In genomic region chr16:81265658-81266451, GRCh38 we compare ENCODE assay signal across 15 cellular contexts. TPM values are rescaled to one million over a fixed set of nuclear protein-coding genes. Genes with fewer than 3 reads are reported as not detected.
DNase-seq lines count a peak whose midpoint lies in the region; ATAC-seq and TF ChIP-seq lines count a peak whose summit lies in the region.
"Had no signal": no experiment of that assay in that cellular context is flagged by ENCODE, and none has a peak within 500 bp of the region (broad histone marks: within the 10 kb centered on the region; RNA-seq: fewer than 3 reads in every experiment).

No MANE protein-coding gene starts in this region.

- no peaks in the 10 kb centered on the region for H3K36me3 ChIP-seq in PC-3 (ENCODE audit: low read depth, low read length)
- H3K36me3 ChIP-seq in tibial artery, result no peaks in the 10 kb centered on the region
- no peaks in the 10 kb centered on the region for H3K36me3 ChIP-seq in WERI-Rb-1

- no peaks in the 10 kb centered on the region for H3K27me3 ChIP-seq in PC-3 (ENCODE audit: low read length)
- H3K27me3 ChIP-seq in tibial artery, result no peaks in the 10 kb centered on the region
- no peaks in the 10 kb centered on the region for H3K27me3 ChIP-seq in WERI-Rb-1 (ENCODE audit: insufficient read depth, low read depth, severe bottlenecking)

- no peaks in the 10 kb centered on the region for H3K79me2 ChIP-seq in PC-3 (ENCODE audit: low read length)

- H3K27ac ChIP-seq in PC-3 (ENCODE audit: low read length), result peak overlapping the region; percentile 57
- H3K27ac ChIP-seq in tibial artery, result no peak overlapping the region
- H3K27ac ChIP-seq in WERI-Rb-1, result no peak overlapping the region
- H3K27ac ChIP-seq: VCaP had no signal

- H3K4me1 ChIP-seq in PC-3 (ENCODE audit: insufficient read depth, low read length), result peaks cover 14% of the 10 kb centered on the region
- H3K4me1 ChIP-seq in tibial artery, result peaks cover 0 to 8% (median 6%) of the 10 kb centered on the region in 4 donors

- CTCF ChIA-PET in PC-3 (lab: Charles Lee), result no interaction called here

- peak; percentile 33 for ATAC-seq in PC-3

- 0 out of 2 replicates have a peak overlapping the region, but pooled peaks have one; percentile 10 for H3K9ac ChIP-seq in PC-3 (ENCODE audit: low read length)

- H3K9me3 ChIP-seq in PC-3 (ENCODE audit: low read length) (no peaks in the 10 kb centered on the region), tibial artery (no peaks in the 10 kb centered on the region), WERI-Rb-1 (ENCODE audit: severe bottlenecking) (no peaks in the 10 kb centered on the region)

- TF ChIP-seq CTCF in PC-3 (conservative IDR thresholded peaks at IDR 0.05; ENCODE audit: low read depth, low read length) (no peak), tibial artery (IDR thresholded peaks at IDR 0.05) (no peak), WERI-Rb-1 (IDR thresholded peaks at IDR 0.05; ENCODE audit: low read depth, low read length) (no peak)

- DNase-seq in PC-3 (peak; percentile 31), fibroblast of peridontal ligament (ENCODE audit: extremely low read depth) (peak; percentile 62), midbrain (lab: John Stamatoyannopoulos, UW) (peak; percentile 66), tibial artery (peak; percentile 61 to 79), WERI-Rb-1 (no peak), T1000 (lab: John Stamatoyannopoulos, UW) (no peak), HT-29 (ENCODE audit: low spot score) (no peak), NCI-H2227 treated with DMSO at 0.1 percent for 48 hours (lab: John Stamatoyannopoulos, UW) (no peak)
- DNase-seq: activated gamma-delta T cell treated with Interleukin-2 at 50 U/mL for 16 hours; DMS79 treated with DMSO at 0.1 percent for 48 hours; effector memory CD4-positive, alpha-beta T cell; HCEC 1CT; stimulated activated naive CD4-positive, alpha-beta T cell had no signal

- H3K4me2 ChIP-seq in PC-3 (ENCODE audit: low read length), result peak overlapping the region; percentile 61

- no peak overlapping the region for H2AFZ ChIP-seq in PC-3 (ENCODE audit: low read length)

- intact Hi-C loops in PC-3 (cut with micrococcal nuclease), result loop anchor here (5.0 kb wide), 1 partner anchor 51 kb away; no protein-coding TSS in a partner anchor
- intact Hi-C loops in tibial artery (cut with DNase I; ENCODE audit: low total_unique reads), result no loop called here

- POLR2A ChIA-PET in PC-3 (lab: Charles Lee; ENCODE audit: unreplicated experiment), result no interaction called here

- no TSS peak for BruUV-seq in PC-3 (replicated peaks; lab: Mats Ljungman, UMichigan)

- H3F3A ChIP-seq in PC-3 (ENCODE audit: low read length, unreplicated experiment), result no peaks in the 10 kb centered on the region

- H3K4me3 ChIP-seq in PC-3 (ENCODE audit: low read length) (0 out of 2 replicates have a peak overlapping the region, but pooled peaks have one; percentile 14), tibial artery (no peak overlapping the region), WERI-Rb-1 (ENCODE audit: low read depth, low read length) (no peak overlapping the region)

- no peaks in the 10 kb centered on the region for H4K20me1 ChIP-seq in PC-3 (ENCODE audit: low read length)

- H3K9me2 ChIP-seq in PC-3 (replicated peaks; ENCODE audit: low read length), result no peaks in the 10 kb centered on the region

RNA-seq across cellular contexts. Expression of gene BCO1, which starts 27.4 kb away (rescaled TPM):
- not detected in 2 replicates for total RNA-seq in PC-3 (2014; rRNA removed)
- total RNA-seq in HT-29 (2014; rRNA removed; shearing (Covaris generic)), result 0.60 and 0.79 TPM in 2 replicates
- total RNA-seq: lung microvascular endothelial cell had no signal

RNA-seq across cellular contexts. Expression of gene GAN, which starts 48.9 kb away (rescaled TPM):
- 5.3 and 5.8 TPM in 2 replicates for total RNA-seq in PC-3 (2014; rRNA removed)
- 7.4 and 20.1 TPM in 2 replicates for total RNA-seq in HT-29 (2014; rRNA removed; shearing (Covaris generic))

Comparison
In these comparisons a context has a peak if more than half of its experiments do, and no peak if none do; other contexts are left out.
1. DNase-seq: peak in PC-3 (single experiment), fibroblast of peridontal ligament (single experiment), midbrain (single experiment) and tibial artery (2 of 2); none in WERI-Rb-1 (single experiment), T1000 (single experiment), HT-29 (single experiment) and NCI-H2227 treated with DMSO at 0.1 percent for 48 hours (single experiment).